ENCODE assay signal across 8 cellular contexts in genomic region chr4:41880840-41881831, GRCh38. TPM values are rescaled to one million over a fixed set of nuclear protein-coding genes. Genes with fewer than 3 reads are reported as not detected.
DNase-seq lines count a peak whose midpoint lies in the region; ATAC-seq, FAIRE-seq and TF ChIP-seq lines count a peak whose summit lies in the region.

No MANE protein-coding gene starts in this region.

- DNase-seq in right atrium auricular region (ENCODE audit: low spot score), result no peak
- no peak for DNase-seq in left ventricle myocardium superior
- DNase-seq in chondrocyte (ENCODE audit: low spot score), result no peak
- peak in 1 of 2 experiments; percentile 38 for DNase-seq in mesothelial cell of epicardium (ENCODE audit: low spot score in 2 of 2, unreplicated experiment in 2 of 2)
- no peak for DNase-seq in urothelium cell line (ENCODE audit: low spot score)
- DNase-seq in globus pallidus (ENCODE audit: low spot score), result no peak
- DNase-seq in NOMO-1 (lab: John Stamatoyannopoulos, UW; ENCODE audit: unreplicated experiment in 2 of 2), result no peak

- peaks cover 35 to 36% of the 10 kb centered on the region in 2 donors for H3K27me3 ChIP-seq in right atrium auricular region

- no peak for TF ChIP-seq CTCF in right atrium auricular region (IDR thresholded peaks at IDR 0.05)
- no peak for TF ChIP-seq CTCF in chondrocyte (IDR thresholded peaks at IDR 0.05)
- no peak for TF ChIP-seq CTCF in mesothelial cell of epicardium (IDR thresholded peaks at IDR 0.05; ENCODE audit: unreplicated experiment)

- H3K36me3 ChIP-seq in right atrium auricular region (no peaks in the 10 kb centered on the region), urinary bladder (ENCODE audit: insufficient read depth) (no peaks in the 10 kb centered on the region)

- ATAC-seq in left ventricle myocardium superior, result no peak

- no peaks in the 10 kb centered on the region for H3K9me3 ChIP-seq in right atrium auricular region

- H3K4me1 ChIP-seq in right atrium auricular region (peaks cover 0 to 30% of the 10 kb centered on the region in 2 donors), urinary bladder (ENCODE audit: insufficient read depth) (peaks cover 1% of the 10 kb centered on the region)

- H3K4me1 Mint-ChIP-seq in chondrocyte (ENCODE audit: low read depth) (peaks cover 16% of the 10 kb centered on the region), mesothelial cell of epicardium (peaks cover 17% of the 10 kb centered on the region)

- intact Hi-C loops in left ventricle myocardium superior (cut with micrococcal nuclease), result loop anchor here (5.0 kb wide), 1 partner anchor 184 kb away; no protein-coding TSS in a partner anchor

- peaks cover 85% of the 10 kb centered on the region for H3K27me3 Mint-ChIP-seq in chondrocyte (ENCODE audit: low read depth)
- peaks cover 95% of the 10 kb centered on the region for H3K27me3 Mint-ChIP-seq in mesothelial cell of epicardium (ENCODE audit: low read depth)

- H3K36me3 Mint-ChIP-seq in chondrocyte (ENCODE audit: low read depth), result peaks cover 4% of the 10 kb centered on the region
- H3K36me3 Mint-ChIP-seq in mesothelial cell of epicardium, result no peaks in the 10 kb centered on the region

- H3K27ac ChIP-seq in right atrium auricular region, result no peak overlapping the region
- H3K27ac ChIP-seq in urinary bladder (ENCODE audit: low read depth), result no peak overlapping the region

- H3K4me3 ChIP-seq in right atrium auricular region, result peak overlapping the region; percentile 1 to 49
- H3K4me3 ChIP-seq in urinary bladder (ENCODE audit: low read depth, low read length), result peak overlapping the region; percentile 40

- H3K9me3 Mint-ChIP-seq in chondrocyte (ENCODE audit: low read depth) (no peaks in the 10 kb centered on the region), mesothelial cell of epicardium (no peaks in the 10 kb centered on the region)

- peak overlapping the region; percentile 71 for H3K4me3 Mint-ChIP-seq in chondrocyte (ENCODE audit: unreplicated experiment)
- H3K4me3 Mint-ChIP-seq in mesothelial cell of epicardium, result peak overlapping the region; percentile 63

- no peak overlapping the region for H3K27ac Mint-ChIP-seq in chondrocyte (ENCODE audit: unreplicated experiment)
- no peak overlapping the region for H3K27ac Mint-ChIP-seq in mesothelial cell of epicardium

- WGBS in urinary bladder, result 2% methylated on average over 79 of the region's 79 CpGs

- FAIRE-seq in urothelium cell line (lab: Jason Lieb, UNC), result no peak

RNA-seq across cellular contexts. Expression of gene TMEM33, which starts 54.1 kb away (rescaled TPM):
- total RNA-seq in right atrium auricular region (10 to 100 TPM; 18.2 to 27.1 TPM), left ventricle myocardium superior (21.8 TPM), chondrocyte (49.9 to 53.1 TPM (median 50.8 TPM) in 3 replicates), mesothelial cell of epicardium (48.2 to 49.5 TPM (median 49.0 TPM) in 3 replicates), urinary bladder (54.5 TPM)
- polyA plus RNA-seq in urinary bladder, result 12.4 TPM
